In the genomic region with DNA sequence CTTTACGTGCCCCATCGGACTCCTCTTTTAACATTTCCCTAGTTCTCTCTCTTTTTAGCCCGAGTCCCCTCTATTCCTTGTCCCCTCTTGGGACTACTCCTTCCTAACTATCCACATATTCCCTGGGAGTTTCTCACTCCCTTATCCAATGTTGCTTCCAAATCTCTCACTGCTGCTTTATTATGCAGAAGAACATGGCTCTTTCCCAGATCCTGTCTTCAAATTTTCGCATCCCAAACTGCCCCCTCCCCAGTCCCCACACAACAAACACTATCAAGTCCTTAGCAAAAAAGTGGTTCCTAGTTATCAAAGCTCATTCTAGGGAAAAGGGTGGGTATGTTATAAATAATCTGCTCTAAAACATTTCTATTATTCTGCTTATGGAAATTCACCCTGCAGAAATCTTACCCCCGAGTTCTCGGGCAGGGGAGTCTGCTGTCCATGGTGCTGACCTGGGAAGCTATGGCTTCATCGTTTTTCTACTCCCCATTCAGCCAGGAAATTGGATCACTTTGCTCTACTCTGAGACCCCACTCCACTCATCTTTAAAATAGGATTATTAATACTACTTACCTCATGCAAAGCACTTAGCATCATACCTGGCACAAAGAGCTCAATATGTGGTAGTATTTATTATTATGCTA, we compare ENCODE assay signal across 1 cellular context.
A peak's percentile ranks its signal among the peaks of the same experiment; 100 is the strongest.
TF ChIP-seq lines count a peak whose summit lies in the region.

No MANE protein-coding gene starts in this region.

TF ChIP-seq in HepG2, 621 proteins besides CTCF, POLR2A, EP300 and RAD21 (continued from another document and continues in another):
- TF ChIP-seq, protein P1, sequence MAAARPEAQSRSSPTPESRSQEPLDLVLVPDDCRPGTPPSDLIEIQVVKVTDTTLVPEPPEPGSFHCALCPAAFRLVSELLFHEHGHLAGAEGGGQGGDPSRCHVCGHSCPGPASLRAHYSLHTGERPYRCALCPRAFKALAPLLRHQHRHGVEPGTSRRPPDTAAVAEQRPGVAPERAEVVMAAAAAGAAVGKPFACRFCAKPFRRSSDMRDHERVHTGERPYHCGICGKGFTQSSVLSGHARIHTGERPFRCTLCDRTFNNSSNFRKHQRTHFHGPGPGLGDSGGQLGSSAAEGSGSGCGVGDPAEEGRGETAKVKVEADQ (CRISPR knock-in tag; IDR thresholded peaks at IDR 0.05; ENCODE audit: borderline replicate concordance) = no peak
- TF ChIP-seq ZNF350 (CRISPR knock-in tag; IDR thresholded peaks at IDR 0.05; ENCODE audit: borderline replicate concordance, low read depth) (no peak), TBP (CRISPR knock-in tag; IDR thresholded peaks at IDR 0.05) (no peak), ZSCAN30 (CRISPR knock-in tag; IDR thresholded peaks at IDR 0.05) (no peak), SMC3 (IDR thresholded peaks at IDR 0.05; ENCODE audit: low read length) (no peak), MTF2 (CRISPR knock-in tag; IDR thresholded peaks at IDR 0.05; ENCODE audit: borderline replicate concordance) (no peak), ZBTB42 (CRISPR knock-in tag; IDR thresholded peaks at IDR 0.05) (no peak), FOXM1 (CRISPR knock-in tag; IDR thresholded peaks at IDR 0.05) (no peak), ZNF543 (CRISPR knock-in tag; IDR thresholded peaks at IDR 0.05) (no peak), ZNF709 (CRISPR knock-in tag; IDR thresholded peaks at IDR 0.05) (no peak), ZNF274 (CRISPR knock-in tag; IDR thresholded peaks at IDR 0.05) (no peak), FOXO1 (CRISPR knock-in tag; IDR thresholded peaks at IDR 0.05) (no peak; the same call in 1 of the 2 replicates), FOXA3 (CRISPR knock-in tag; IDR thresholded peaks at IDR 0.05) (no peak), RORA (CRISPR knock-in tag; IDR thresholded peaks at IDR 0.05) (no peak), MAF1 (CRISPR knock-in tag; IDR thresholded peaks at IDR 0.05; ENCODE audit: borderline replicate concordance) (no peak), ZNF17 (CRISPR knock-in tag; IDR thresholded peaks at IDR 0.05) (no peak), YEATS2 (CRISPR knock-in tag; IDR thresholded peaks at IDR 0.05; ENCODE audit: borderline replicate concordance) (peak; percentile 42; the same call in 1 of the 2 replicates), ZNF484 (CRISPR knock-in tag; IDR thresholded peaks at IDR 0.05; ENCODE audit: borderline replicate concordance, low read depth) (no peak), ZNF644 (CRISPR knock-in tag; IDR thresholded peaks at IDR 0.05; ENCODE audit: low read depth) (no peak), DMAP1 (CRISPR knock-in tag; IDR thresholded peaks at IDR 0.05) (no peak), ZNF556 (CRISPR knock-in tag; IDR thresholded peaks at IDR 0.05; ENCODE audit: borderline replicate concordance) (no peak), SP140L (CRISPR knock-in tag; IDR thresholded peaks at IDR 0.05; ENCODE audit: borderline replicate concordance) (peak; percentile 94; the same call in 1 of the 2 replicates), ZBTB1 (CRISPR knock-in tag; IDR thresholded peaks at IDR 0.05; ENCODE audit: borderline replicate concordance) (no peak), ZNF354B (CRISPR knock-in tag; IDR thresholded peaks at IDR 0.05) (no peak), PHB2 (IDR thresholded peaks at IDR 0.05; ENCODE audit: partially characterized antibody) (no peak), ZBTB38 (CRISPR knock-in tag; IDR thresholded peaks at IDR 0.05) (no peak), ZNF672 (CRISPR knock-in tag; IDR thresholded peaks at IDR 0.05) (no peak), ZSCAN22 (CRISPR knock-in tag; IDR thresholded peaks at IDR 0.05) (no peak), ZNF737 (CRISPR knock-in tag; IDR thresholded peaks at IDR 0.05; ENCODE audit: borderline replicate concordance) (no peak), CBFB (CRISPR knock-in tag; IDR thresholded peaks at IDR 0.05) (no peak), U2AF2 (IDR thresholded peaks at IDR 0.05; ENCODE audit: low read depth, low read length) (no peak), SNAPC2 (CRISPR knock-in tag; IDR thresholded peaks at IDR 0.05) (no peak; the same call in 1 of the 2 replicates)
- TF ChIP-seq, protein P2, sequence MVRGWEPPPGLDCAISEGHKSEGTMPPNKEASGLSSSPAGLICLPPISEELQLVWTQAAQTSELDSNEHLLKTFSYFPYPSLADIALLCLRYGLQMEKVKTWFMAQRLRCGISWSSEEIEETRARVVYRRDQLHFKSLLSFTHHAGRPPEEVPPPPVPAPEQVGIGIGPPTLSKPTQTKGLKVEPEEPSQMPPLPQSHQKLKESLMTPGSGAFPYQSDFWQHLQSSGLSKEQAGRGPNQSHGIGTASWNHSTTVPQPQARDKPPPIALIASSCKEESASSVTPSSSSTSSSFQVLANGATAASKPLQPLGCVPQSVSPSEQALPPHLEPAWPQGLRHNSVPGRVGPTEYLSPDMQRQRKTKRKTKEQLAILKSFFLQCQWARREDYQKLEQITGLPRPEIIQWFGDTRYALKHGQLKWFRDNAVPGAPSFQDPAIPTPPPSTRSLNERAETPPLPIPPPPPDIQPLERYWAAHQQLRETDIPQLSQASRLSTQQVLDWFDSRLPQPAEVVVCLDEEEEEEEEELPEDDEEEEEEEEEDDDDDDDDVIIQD (CRISPR knock-in tag; IDR thresholded peaks at IDR 0.05; ENCODE audit: low read depth) = 0 out of 2 replicates have a peak, but pooled peaks have one; percentile 28
- TF ChIP-seq, protein P3, sequence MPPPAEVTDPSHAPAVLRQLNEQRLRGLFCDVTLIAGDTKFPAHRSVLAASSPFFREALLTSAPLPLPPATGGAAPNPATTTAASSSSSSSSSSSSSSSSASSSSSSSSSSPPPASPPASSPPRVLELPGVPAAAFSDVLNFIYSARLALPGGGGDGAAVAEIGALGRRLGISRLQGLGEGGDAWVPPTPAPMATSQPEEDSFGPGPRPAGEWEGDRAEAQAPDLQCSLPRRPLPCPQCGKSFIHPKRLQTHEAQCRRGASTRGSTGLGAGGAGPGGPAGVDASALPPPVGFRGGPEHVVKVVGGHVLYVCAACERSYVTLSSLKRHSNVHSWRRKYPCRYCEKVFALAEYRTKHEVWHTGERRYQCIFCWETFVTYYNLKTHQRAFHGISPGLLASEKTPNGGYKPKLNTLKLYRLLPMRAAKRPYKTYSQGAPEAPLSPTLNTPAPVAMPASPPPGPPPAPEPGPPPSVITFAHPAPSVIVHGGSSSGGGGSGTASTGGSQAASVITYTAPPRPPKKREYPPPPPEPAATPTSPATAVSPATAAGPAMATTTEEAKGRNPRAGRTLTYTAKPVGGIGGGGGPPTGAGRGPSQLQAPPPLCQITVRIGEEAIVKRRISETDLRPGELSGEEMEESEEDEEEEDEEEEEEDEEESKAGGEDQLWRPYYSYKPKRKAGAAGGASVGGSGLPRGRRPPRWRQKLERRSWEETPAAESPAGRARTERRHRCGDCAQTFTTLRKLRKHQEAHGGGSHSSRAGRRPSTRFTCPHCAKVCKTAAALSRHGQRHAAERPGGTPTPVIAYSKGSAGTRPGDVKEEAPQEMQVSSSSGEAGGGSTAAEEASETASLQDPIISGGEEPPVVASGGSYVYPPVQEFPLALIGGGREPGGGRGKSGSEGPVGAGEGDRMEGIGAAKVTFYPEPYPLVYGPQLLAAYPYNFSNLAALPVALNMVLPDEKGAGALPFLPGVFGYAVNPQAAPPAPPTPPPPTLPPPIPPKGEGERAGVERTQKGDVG (CRISPR knock-in tag; IDR thresholded peaks at IDR 0.05; ENCODE audit: borderline replicate concordance) = no peak
- TF ChIP-seq, protein P4, sequence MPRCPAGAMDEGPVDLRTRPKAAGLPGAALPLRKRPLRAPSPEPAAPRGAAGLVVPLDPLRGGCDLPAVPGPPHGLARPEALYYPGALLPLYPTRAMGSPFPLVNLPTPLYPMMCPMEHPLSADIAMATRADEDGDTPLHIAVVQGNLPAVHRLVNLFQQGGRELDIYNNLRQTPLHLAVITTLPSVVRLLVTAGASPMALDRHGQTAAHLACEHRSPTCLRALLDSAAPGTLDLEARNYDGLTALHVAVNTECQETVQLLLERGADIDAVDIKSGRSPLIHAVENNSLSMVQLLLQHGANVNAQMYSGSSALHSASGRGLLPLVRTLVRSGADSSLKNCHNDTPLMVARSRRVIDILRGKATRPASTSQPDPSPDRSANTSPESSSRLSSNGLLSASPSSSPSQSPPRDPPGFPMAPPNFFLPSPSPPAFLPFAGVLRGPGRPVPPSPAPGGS (CRISPR knock-in tag; IDR thresholded peaks at IDR 0.05) = no peak
- TF ChIP-seq, protein P5, sequence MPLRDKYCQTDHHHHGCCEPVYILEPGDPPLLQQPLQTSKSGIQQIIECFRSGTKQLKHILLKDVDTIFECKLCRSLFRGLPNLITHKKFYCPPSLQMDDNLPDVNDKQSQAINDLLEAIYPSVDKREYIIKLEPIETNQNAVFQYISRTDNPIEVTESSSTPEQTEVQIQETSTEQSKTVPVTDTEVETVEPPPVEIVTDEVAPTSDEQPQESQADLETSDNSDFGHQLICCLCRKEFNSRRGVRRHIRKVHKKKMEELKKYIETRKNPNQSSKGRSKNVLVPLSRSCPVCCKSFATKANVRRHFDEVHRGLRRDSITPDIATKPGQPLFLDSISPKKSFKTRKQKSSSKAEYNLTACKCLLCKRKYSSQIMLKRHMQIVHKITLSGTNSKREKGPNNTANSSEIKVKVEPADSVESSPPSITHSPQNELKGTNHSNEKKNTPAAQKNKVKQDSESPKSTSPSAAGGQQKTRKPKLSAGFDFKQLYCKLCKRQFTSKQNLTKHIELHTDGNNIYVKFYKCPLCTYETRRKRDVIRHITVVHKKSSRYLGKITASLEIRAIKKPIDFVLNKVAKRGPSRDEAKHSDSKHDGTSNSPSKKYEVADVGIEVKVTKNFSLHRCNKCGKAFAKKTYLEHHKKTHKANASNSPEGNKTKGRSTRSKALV (CRISPR knock-in tag; IDR thresholded peaks at IDR 0.05) = 0 out of 2 replicates have a peak, but pooled peaks have one; percentile 54
- TF ChIP-seq, protein P6, sequence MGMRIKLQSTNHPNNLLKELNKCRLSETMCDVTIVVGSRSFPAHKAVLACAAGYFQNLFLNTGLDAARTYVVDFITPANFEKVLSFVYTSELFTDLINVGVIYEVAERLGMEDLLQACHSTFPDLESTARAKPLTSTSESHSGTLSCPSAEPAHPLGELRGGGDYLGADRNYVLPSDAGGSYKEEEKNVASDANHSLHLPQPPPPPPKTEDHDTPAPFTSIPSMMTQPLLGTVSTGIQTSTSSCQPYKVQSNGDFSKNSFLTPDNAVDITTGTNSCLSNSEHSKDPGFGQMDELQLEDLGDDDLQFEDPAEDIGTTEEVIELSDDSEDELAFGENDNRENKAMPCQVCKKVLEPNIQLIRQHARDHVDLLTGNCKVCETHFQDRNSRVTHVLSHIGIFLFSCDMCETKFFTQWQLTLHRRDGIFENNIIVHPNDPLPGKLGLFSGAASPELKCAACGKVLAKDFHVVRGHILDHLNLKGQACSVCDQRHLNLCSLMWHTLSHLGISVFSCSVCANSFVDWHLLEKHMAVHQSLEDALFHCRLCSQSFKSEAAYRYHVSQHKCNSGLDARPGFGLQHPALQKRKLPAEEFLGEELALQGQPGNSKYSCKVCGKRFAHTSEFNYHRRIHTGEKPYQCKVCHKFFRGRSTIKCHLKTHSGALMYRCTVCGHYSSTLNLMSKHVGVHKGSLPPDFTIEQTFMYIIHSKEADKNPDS (CRISPR knock-in tag; IDR thresholded peaks at IDR 0.05) = no peak
- TF ChIP-seq, protein P7, sequence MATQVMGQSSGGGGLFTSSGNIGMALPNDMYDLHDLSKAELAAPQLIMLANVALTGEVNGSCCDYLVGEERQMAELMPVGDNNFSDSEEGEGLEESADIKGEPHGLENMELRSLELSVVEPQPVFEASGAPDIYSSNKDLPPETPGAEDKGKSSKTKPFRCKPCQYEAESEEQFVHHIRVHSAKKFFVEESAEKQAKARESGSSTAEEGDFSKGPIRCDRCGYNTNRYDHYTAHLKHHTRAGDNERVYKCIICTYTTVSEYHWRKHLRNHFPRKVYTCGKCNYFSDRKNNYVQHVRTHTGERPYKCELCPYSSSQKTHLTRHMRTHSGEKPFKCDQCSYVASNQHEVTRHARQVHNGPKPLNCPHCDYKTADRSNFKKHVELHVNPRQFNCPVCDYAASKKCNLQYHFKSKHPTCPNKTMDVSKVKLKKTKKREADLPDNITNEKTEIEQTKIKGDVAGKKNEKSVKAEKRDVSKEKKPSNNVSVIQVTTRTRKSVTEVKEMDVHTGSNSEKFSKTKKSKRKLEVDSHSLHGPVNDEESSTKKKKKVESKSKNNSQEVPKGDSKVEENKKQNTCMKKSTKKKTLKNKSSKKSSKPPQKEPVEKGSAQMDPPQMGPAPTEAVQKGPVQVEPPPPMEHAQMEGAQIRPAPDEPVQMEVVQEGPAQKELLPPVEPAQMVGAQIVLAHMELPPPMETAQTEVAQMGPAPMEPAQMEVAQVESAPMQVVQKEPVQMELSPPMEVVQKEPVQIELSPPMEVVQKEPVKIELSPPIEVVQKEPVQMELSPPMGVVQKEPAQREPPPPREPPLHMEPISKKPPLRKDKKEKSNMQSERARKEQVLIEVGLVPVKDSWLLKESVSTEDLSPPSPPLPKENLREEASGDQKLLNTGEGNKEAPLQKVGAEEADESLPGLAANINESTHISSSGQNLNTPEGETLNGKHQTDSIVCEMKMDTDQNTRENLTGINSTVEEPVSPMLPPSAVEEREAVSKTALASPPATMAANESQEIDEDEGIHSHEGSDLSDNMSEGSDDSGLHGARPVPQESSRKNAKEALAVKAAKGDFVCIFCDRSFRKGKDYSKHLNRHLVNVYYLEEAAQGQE (IDR thresholded peaks at IDR 0.05; ENCODE audit: borderline replicate concordance in 1 of 2, low read depth in 1 of 2, low read length in 2 of 2) = peak; percentile 86 to 100
- TF ChIP-seq, protein P8, sequence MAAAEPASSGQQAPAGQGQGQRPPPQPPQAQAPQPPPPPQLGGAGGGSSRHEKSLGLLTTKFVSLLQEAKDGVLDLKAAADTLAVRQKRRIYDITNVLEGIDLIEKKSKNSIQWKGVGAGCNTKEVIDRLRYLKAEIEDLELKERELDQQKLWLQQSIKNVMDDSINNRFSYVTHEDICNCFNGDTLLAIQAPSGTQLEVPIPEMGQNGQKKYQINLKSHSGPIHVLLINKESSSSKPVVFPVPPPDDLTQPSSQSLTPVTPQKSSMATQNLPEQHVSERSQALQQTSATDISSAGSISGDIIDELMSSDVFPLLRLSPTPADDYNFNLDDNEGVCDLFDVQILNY (CRISPR knock-in tag; conservative IDR thresholded peaks at IDR 0.05) = no peak
- TF ChIP-seq, protein P9, sequence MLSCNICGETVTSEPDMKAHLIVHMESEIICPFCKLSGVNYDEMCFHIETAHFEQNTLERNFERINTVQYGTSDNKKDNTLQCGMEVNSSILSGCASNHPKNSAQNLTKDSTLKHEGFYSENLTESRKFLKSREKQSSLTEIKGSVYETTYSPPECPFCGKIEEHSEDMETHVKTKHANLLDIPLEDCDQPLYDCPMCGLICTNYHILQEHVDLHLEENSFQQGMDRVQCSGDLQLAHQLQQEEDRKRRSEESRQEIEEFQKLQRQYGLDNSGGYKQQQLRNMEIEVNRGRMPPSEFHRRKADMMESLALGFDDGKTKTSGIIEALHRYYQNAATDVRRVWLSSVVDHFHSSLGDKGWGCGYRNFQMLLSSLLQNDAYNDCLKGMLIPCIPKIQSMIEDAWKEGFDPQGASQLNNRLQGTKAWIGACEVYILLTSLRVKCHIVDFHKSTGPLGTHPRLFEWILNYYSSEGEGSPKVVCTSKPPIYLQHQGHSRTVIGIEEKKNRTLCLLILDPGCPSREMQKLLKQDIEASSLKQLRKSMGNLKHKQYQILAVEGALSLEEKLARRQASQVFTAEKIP (CRISPR knock-in tag; IDR thresholded peaks at IDR 0.05; ENCODE audit: borderline replicate concordance) = no peak
